In genomic region chr12:40181490-40181889, GRCh38 we compare ENCODE assay signal across 24 cellular contexts. TPM values are rescaled to one million over a fixed set of nuclear protein-coding genes. Genes with fewer than 3 reads are reported as not detected.
"Had no signal": no experiment of that assay in that cellular context is flagged by ENCODE, and none has a peak within 500 bp of the region (broad histone marks: within the 10 kb centered on the region; RNA-seq: fewer than 3 reads in every experiment).

No MANE protein-coding gene starts in this region.

- H3K27me3 ChIP-seq: SJSA1 had no signal

- H3K36me3 ChIP-seq: SJSA1 had no signal

- H3K27ac ChIP-seq: KMS-11, SJSA1, SK-N-MC had no signal

- H3K4me3 ChIP-seq: K562, SJSA1, SK-N-MC had no signal

- H3K4me1 ChIP-seq: SJSA1 had no signal

- H3K9me3 ChIP-seq: SJSA1 had no signal

- DNase-seq: IMR-90, Kasumi-1, MM.1S, NCI-H1092 treated with DMSO at 0.1 percent for 48 hours, NCI-H1436, NCI-H187, NCI-H2029, NCI-H2081 treated with DMSO at 0.1 percent for 48 hours, NCI-H2171, NCI-H226, NCI-H446, NCI-H510A, NCI-H524 treated with DMSO at 0.1 percent for 48 hours, NCI-H69, NCI-H774, Right ventricle myocardium superior, RPMI8226, SIG-M5 had no signal

RNA-seq across cellular contexts. Expression of gene LRRK2, which starts 43.3 kb away (rescaled TPM):
- total RNA-seq: HepG2, M059J had no signal
- polyA plus RNA-seq: HepG2 had no signal
